Comparison of ENCODE assay signal across 8 cellular contexts in the genomic region with DNA sequence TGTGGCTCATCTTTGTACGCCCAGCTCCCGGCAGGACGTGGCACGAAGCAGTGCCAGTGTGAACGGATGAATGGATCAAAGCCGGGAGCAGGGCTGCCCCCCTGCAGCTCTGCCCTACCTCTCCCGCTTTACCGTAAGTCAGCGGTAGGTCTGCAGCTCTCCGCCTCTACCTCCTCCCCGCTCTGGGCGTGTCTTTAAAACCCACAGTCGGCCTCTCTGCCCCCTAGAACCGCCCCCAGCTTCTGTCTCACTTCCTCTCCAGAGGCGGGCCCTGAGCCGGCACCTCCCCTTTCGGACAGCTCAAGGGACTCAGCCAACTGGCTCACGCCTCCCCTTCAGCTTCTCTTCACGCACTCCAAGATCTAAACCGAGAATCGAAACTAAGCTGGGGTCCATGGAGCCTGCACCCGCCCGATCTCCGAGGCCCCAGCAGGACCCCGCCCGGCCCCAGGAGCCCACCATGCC. TPM values are rescaled to one million over a fixed set of nuclear protein-coding genes. Genes with fewer than 3 reads are reported as not detected.
DNase-seq lines count a peak whose midpoint lies in the region; TF ChIP-seq lines count a peak whose summit lies in the region.

A gene with protein sequence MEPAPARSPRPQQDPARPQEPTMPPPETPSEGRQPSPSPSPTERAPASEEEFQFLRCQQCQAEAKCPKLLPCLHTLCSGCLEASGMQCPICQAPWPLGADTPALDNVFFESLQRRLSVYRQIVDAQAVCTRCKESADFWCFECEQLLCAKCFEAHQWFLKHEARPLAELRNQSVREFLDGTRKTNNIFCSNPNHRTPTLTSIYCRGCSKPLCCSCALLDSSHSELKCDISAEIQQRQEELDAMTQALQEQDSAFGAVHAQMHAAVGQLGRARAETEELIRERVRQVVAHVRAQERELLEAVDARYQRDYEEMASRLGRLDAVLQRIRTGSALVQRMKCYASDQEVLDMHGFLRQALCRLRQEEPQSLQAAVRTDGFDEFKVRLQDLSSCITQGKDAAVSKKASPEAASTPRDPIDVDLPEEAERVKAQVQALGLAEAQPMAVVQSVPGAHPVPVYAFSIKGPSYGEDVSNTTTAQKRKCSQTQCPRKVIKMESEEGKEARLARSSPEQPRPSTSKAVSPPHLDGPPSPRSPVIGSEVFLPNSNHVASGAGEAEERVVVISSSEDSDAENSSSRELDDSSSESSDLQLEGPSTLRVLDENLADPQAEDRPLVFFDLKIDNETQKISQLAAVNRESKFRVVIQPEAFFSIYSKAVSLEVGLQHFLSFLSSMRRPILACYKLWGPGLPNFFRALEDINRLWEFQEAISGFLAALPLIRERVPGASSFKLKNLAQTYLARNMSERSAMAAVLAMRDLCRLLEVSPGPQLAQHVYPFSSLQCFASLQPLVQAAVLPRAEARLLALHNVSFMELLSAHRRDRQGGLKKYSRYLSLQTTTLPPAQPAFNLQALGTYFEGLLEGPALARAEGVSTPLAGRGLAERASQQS (plus strand): TSS at position 298 of the 465 bp plus-strand sequence. CDS start 97 bp downstream, at position 395.

- no peaks in the 10 kb centered on the region for H3K9me3 ChIP-seq in Loucy (ENCODE audit: insufficient read depth, low read depth, low read length)

- H3K4me3 ChIP-seq in Loucy (ENCODE audit: low read length, poor library complexity, severe bottlenecking) = peak within 1 kb of the TSS; percentile 90
- peak within 1 kb of the TSS; percentile 92 for H3K4me3 ChIP-seq in fibroblast of pulmonary artery (replicated peaks; ENCODE audit: low read depth, low read length)

- peaks cover 4% of the 10 kb centered on the region; the same call in 1 of the 2 replicates for H3F3A ChIP-seq in Loucy (ENCODE audit: low read depth)

- peaks cover 4% of the 10 kb centered on the region for H3K27me3 ChIP-seq in Loucy (ENCODE audit: insufficient read depth, low read length, poor library complexity, severe bottlenecking)

- DNase-seq in Daoy (ENCODE audit: low read depth) = peak; percentile 97
- DNase-seq in H4 (ENCODE audit: low spot score) = peak; percentile 94
- peak; percentile 88 to 94 for DNase-seq in SHP77 (lab: John Stamatoyannopoulos, UW)
- DNase-seq in activated effector memory CD4-positive, alpha-beta T cell treated with Interleukin-2 at 50 U/mL for 16 hours = peak; percentile 88
- peak; percentile 94 for DNase-seq in fibroblast of pulmonary artery (ENCODE audit: low read depth)

- H3K4me1 ChIP-seq in Loucy (ENCODE audit: insufficient read depth, low read length, poor library complexity, severe bottlenecking) = peaks cover 56% of the 10 kb centered on the region

- H3K36me3 ChIP-seq in Loucy (ENCODE audit: insufficient read depth, low read length) = peaks cover 10% of the 10 kb centered on the region; the same call in 1 of the 2 replicates

- H3K4me2 ChIP-seq in Loucy (ENCODE audit: low read depth, low read length, poor library complexity, severe bottlenecking) = peak within 1 kb of the TSS; percentile 96

- H3K27ac Mint-ChIP-seq in nephron = peak within 1 kb of the TSS; percentile 81 to 96 (median 94)
- H3K27ac Mint-ChIP-seq in stimulated activated naive CD8-positive, alpha-beta T cell treated with anti-CD3 and anti-CD28 coated beads, Interleukin-15, Interleukin-2, amounts not matched to agents 100 ng/mL and 50 ng/mL, for 24 hours = peak within 1 kb of the TSS; percentile 94

- H3K4me3 Mint-ChIP-seq in nephron = peak within 1 kb of the TSS; percentile 91 to 97 (median 92)
- H3K4me3 Mint-ChIP-seq in stimulated activated naive CD8-positive, alpha-beta T cell treated with anti-CD3 and anti-CD28 coated beads, Interleukin-15, Interleukin-2, amounts not matched to agents 100 ng/mL and 50 ng/mL, for 24 hours = peak within 1 kb of the TSS; percentile 94

- peaks cover 49% of the 10 kb centered on the region for H3K79me2 ChIP-seq in Loucy (ENCODE audit: insufficient read depth, low read length)

- peaks cover 5% of the 10 kb centered on the region for H3K36me3 Mint-ChIP-seq in nephron (ENCODE audit: low read depth)
- peaks cover 18% of the 10 kb centered on the region for H3K36me3 Mint-ChIP-seq in stimulated activated naive CD8-positive, alpha-beta T cell treated with anti-CD3 and anti-CD28 coated beads, Interleukin-15, Interleukin-2, amounts not matched to agents 100 ng/mL and 50 ng/mL, for 24 hours (ENCODE audit: low read depth)

- H3K9ac ChIP-seq in Loucy (ENCODE audit: low read depth, low read length, poor library complexity, severe bottlenecking) = peak within 1 kb of the TSS; percentile 98

- peak within 1 kb of the TSS; percentile 25; the same call in 1 of the 2 replicates for H2AFZ ChIP-seq in Loucy (ENCODE audit: low read length)

- peaks cover 37% of the 10 kb centered on the region for H4K20me1 ChIP-seq in Loucy (ENCODE audit: insufficient read depth, low read length, poor library complexity, severe bottlenecking)

- no peaks in the 10 kb centered on the region for H3K27me3 Mint-ChIP-seq in nephron (ENCODE audit: low read depth)
- H3K27me3 Mint-ChIP-seq in stimulated activated naive CD8-positive, alpha-beta T cell treated with anti-CD3 and anti-CD28 coated beads, Interleukin-15, Interleukin-2, amounts not matched to agents 100 ng/mL and 50 ng/mL, for 24 hours = no peaks in the 10 kb centered on the region

- H3K4me1 Mint-ChIP-seq in nephron = peaks cover 48% of the 10 kb centered on the region
- peaks cover 60% of the 10 kb centered on the region for H3K4me1 Mint-ChIP-seq in stimulated activated naive CD8-positive, alpha-beta T cell treated with anti-CD3 and anti-CD28 coated beads, Interleukin-15, Interleukin-2, amounts not matched to agents 100 ng/mL and 50 ng/mL, for 24 hours (ENCODE audit: low read depth)

- no peaks in the 10 kb centered on the region for H3K9me2 ChIP-seq in Loucy (replicated peaks; ENCODE audit: low read depth, low read length)

- TF ChIP-seq CTCF in Loucy (conservative IDR thresholded peaks at IDR 0.05; ENCODE audit: low read length) (no peak), fibroblast of pulmonary artery (IDR thresholded peaks at IDR 0.05; ENCODE audit: low read length, missing control alignments) (no peak), nephron (IDR thresholded peaks at IDR 0.05; ENCODE audit: unreplicated experiment in 3 of 3) (no peak)

- no peaks in the 10 kb centered on the region for H3K9me3 Mint-ChIP-seq in nephron
- H3K9me3 Mint-ChIP-seq in stimulated activated naive CD8-positive, alpha-beta T cell treated with anti-CD3 and anti-CD28 coated beads, Interleukin-15, Interleukin-2, amounts not matched to agents 100 ng/mL and 50 ng/mL, for 24 hours = no peaks in the 10 kb centered on the region

RNA-seq across cellular contexts. Expression of the gene that starts here (rescaled TPM):
- 42.0 and 46.5 TPM in 2 replicates for total RNA-seq in Daoy (2014; rRNA removed; shearing (Covaris generic))
- total RNA-seq in H4 (2014; rRNA removed; shearing (Covaris generic)) = 19.0 and 20.0 TPM in 2 replicates

Comparison
In these comparisons a context has a peak if more than half of its experiments do, and no peak if none do; other contexts are left out.
1. Peak in every context shown above with its lines: DNase-seq and H3K4me3 ChIP-seq.